15 cellular contexts compared by ENCODE assay signal in genomic region chr19:35295453-35295791, GRCh38. TPM values are rescaled to one million over a fixed set of nuclear protein-coding genes. Genes with fewer than 3 reads are reported as not detected.
"Had no signal": no experiment of that assay in that cellular context is flagged by ENCODE, and none has a peak within 500 bp of the region (broad histone marks: within the 10 kb centered on the region; RNA-seq: fewer than 3 reads in every experiment).

No MANE protein-coding gene starts in this region.

- H3K79me2 ChIP-seq: hepatocyte had no signal

- H3K36me3 ChIP-seq: breast epithelium, thoracic aorta, uterus had no signal

- H3K4me2 ChIP-seq: hepatocyte had no signal

- H3K4me1 ChIP-seq: breast epithelium, uterus had no signal

- H2AFZ ChIP-seq: hepatocyte had no signal

- H3K9me3 Mint-ChIP-seq: activated T-cell treated with anti-CD3 and anti-CD28 coated beads, Interleukin-2, amount 50 U/mL, for 4 hours; stimulated activated naive CD8-positive, alpha-beta T cell treated with anti-CD3 and anti-CD28 coated beads, Interleukin-15, Interleukin-2, amounts not matched to agents 100 ng/mL and 50 ng/mL, for 24 hours had no signal

- H3K27me3 Mint-ChIP-seq: stimulated activated naive CD8-positive, alpha-beta T cell treated with anti-CD3 and anti-CD28 coated beads, Interleukin-15, Interleukin-2, amounts not matched to agents 100 ng/mL and 50 ng/mL, for 24 hours had no signal

- H3K27ac ChIP-seq: breast epithelium, hepatocyte, thoracic aorta, uterus had no signal

- H3K27ac Mint-ChIP-seq: stimulated activated naive CD8-positive, alpha-beta T cell treated with anti-CD3 and anti-CD28 coated beads, Interleukin-15, Interleukin-2, amounts not matched to agents 100 ng/mL and 50 ng/mL, for 24 hours had no signal

- H3K4me3 ChIP-seq: breast epithelium, hepatocyte, thoracic aorta, uterus had no signal

- H3K9me3 ChIP-seq: breast epithelium, thoracic aorta, uterus had no signal

- DNase-seq: aorta, dermis blood vessel endothelial cell, retina, T1000, uterus had no signal

- H3K4me3 Mint-ChIP-seq: activated T-cell treated with anti-CD3 and anti-CD28 coated beads, Interleukin-2, amount 50 U/mL, for 4 hours; stimulated activated naive CD8-positive, alpha-beta T cell treated with anti-CD3 and anti-CD28 coated beads, Interleukin-15, Interleukin-2, amounts not matched to agents 100 ng/mL and 50 ng/mL, for 24 hours had no signal

RNA-seq across cellular contexts. Expression of gene MAG, which starts 3.5 kb away (rescaled TPM):
- total RNA-seq: dermis blood vessel endothelial cell, hepatocyte, mesenteric fat pad had no signal
- polyA plus RNA-seq: aorta, esophagus had no signal

RNA-seq across cellular contexts. Expression of gene HAMP, which starts 13.1 kb away (rescaled TPM):
- total RNA-seq: cerebellum, kidney epithelial cell, mesenteric fat pad, skeletal muscle tissue had no signal
- polyA plus RNA-seq: aorta had no signal

RNA-seq across cellular contexts. Expression of gene CD22, which starts 33.6 kb away (rescaled TPM):
- total RNA-seq: cerebellum had no signal
- polyA plus RNA-seq: hepatocyte had no signal
